ENCODE assay signal across 1 cellular context in the genomic region with DNA sequence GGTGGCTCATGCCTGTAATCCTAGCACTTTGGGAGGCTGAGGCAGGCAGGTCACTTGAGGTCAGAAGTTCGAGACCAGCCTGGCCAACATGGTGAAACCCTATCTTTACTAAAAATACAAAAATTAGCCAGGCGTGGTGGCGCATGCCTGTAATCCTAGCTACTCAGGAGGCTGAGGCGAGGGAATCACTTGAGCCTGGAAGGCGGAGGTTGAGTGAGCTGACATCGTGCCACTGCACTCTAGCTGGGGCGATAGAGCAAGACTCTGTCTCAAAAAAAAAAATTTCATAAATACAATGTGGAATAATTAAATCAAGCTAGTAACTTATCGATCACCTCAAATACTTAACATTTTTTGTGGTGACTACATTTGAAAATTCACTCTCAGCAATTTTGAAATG. TPM values are rescaled to one million over a fixed set of nuclear protein-coding genes. Genes with fewer than 3 reads are reported as not detected.
"Had no signal": no experiment of that assay in that cellular context is flagged by ENCODE, and none has a peak within 500 bp of the region (broad histone marks: within the 10 kb centered on the region; RNA-seq: fewer than 3 reads in every experiment).

No MANE protein-coding gene starts in this region.

RNA-seq across cellular contexts. Expression of gene XNDC1N, which starts 24.1 kb away (rescaled TPM):
- total RNA-seq: ascending aorta had no signal
